In the genomic region with DNA sequence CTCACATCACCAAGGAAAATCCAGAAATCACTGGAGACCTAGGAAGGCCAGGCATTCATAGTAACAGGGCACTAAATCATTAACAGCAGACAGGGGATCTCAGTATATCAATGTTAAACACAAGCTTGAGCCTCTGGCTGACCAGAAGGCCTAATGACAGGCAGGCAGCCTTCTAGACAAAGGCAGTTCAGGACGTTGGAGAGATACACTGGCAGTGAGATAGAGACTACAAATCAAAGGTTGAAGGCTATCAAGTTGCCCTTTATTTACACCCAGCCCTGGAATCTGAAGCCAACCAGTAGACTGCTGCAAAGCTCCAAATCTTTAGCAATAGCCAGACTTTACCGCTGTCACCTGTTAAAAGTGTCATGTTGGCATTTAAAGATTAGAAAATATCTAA, we compare ENCODE assay signal across 27 cellular contexts.
"Had no signal": no experiment of that assay in that cellular context is flagged by ENCODE, and none has a peak within 500 bp of the region (broad histone marks: within the 10 kb centered on the region; RNA-seq: fewer than 3 reads in every experiment).

No MANE protein-coding gene starts in this region.

- DNase-seq: activated B cell treated with CpG ODN at 0.5 μM for 24 hours; activated CD4-positive, alpha-beta T cell treated with anti-CD3 and anti-CD28 coated beads for 36 hours; activated CD4-positive, alpha-beta T cell treated with anti-CD3 and anti-CD28 coated beads, Interleukin-2, amount 50 U/mL, for 4 hours; activated CD8-positive, alpha-beta memory T cell treated with anti-CD3 and anti-CD28 coated beads for 24 hours; activated CD8-positive, alpha-beta memory T cell treated with anti-CD3 and anti-CD28 coated beads, Interleukin-2, amount 50 U/mL, for 4 hours; activated naive CD4-positive, alpha-beta T cell treated with Interleukin-2 at 50 U/mL for 16 hours; activated naive CD8-positive, alpha-beta T cell treated with anti-CD3 and anti-CD28 coated beads, Interleukin-2, amount 10 ng/mL, durations not matched to agents 7 days and 5 days; activated T-cell treated with anti-CD3 and anti-CD28 coated beads, Interleukin-2, amount 50 U/mL, for 4 hours; amniotic stem cell; colonic mucosa; dorsolateral prefrontal cortex; esophagus squamous epithelium; gastrocnemius medialis; hypothalamus; kidney; left lung; naive thymus-derived CD8-positive, alpha-beta T cell; ovary; psoas muscle; stimulated activated CD4-positive, alpha-beta T cell treated with anti-CD3 and anti-CD28 coated beads, Interleukin-12 subunit alpha, Interleukin-12 subunit beta, amount 100 ng/mL, for 4 hours; stimulated activated CD4-positive, alpha-beta T cell treated with anti-CD3 and anti-CD28 coated beads, Interleukin-4, amount 100 ng/mL, for 4 hours; substantia nigra; T-helper 17 cell; thyroid gland had no signal

- H3K9me3 ChIP-seq: breast epithelium, colonic mucosa, esophagus squamous epithelium, gastrocnemius medialis, left lung, neutrophil, ovary, psoas muscle, right atrium auricular region, thyroid gland had no signal

- H3K27ac ChIP-seq: breast epithelium, colonic mucosa, dorsolateral prefrontal cortex, esophagus squamous epithelium, gastrocnemius medialis, left lung, neutrophil, ovary, psoas muscle, right atrium auricular region, thyroid gland had no signal

- H3K4me3 ChIP-seq: breast epithelium, colonic mucosa, dorsolateral prefrontal cortex, esophagus squamous epithelium, gastrocnemius medialis, left lung, ovary, psoas muscle, right atrium auricular region, thyroid gland had no signal

- H3K36me3 ChIP-seq: breast epithelium, colonic mucosa, esophagus squamous epithelium, gastrocnemius medialis, left lung, neutrophil, ovary, right atrium auricular region, thyroid gland had no signal

- H3K27me3 ChIP-seq: breast epithelium, colonic mucosa, gastrocnemius medialis, left lung, ovary, right atrium auricular region, thyroid gland had no signal

- H3K4me1 ChIP-seq: breast epithelium, colonic mucosa, esophagus squamous epithelium, gastrocnemius medialis, left lung, psoas muscle, right atrium auricular region, thyroid gland had no signal

- ATAC-seq: activated CD4-positive, alpha-beta T cell treated with anti-CD3 and anti-CD28 coated beads for 36 hours; activated T-cell treated with anti-CD3 and anti-CD28 coated beads, Interleukin-2, amount 50 U/mL, for 4 hours; gastrocnemius medialis; left lung; naive thymus-derived CD8-positive, alpha-beta T cell; T-helper 17 cell had no signal
